ENCODE assay signal across 22 cellular contexts in the genomic region with DNA sequence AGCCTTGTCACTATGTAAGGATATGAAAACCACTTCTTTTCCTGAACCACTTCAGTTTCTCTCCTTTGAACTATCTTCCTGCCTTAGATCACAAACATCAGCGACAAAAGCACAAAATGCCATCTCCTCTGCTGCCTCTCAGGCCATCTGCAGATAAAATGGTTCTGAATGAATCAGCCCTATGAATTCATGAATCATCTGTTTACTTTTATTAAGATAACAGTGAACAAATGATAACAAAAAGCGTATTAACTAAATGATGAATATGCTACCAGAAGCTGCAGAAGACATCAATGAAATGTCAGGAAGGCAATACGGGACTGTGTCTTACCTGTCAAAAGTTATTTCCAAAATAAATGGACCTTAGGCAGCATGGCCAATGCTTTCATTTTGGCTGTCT.
A peak's percentile ranks its signal among the peaks of the same experiment; 100 is the strongest.
DNase-seq lines count a peak whose midpoint lies in the region; TF ChIP-seq lines count a peak whose summit lies in the region.
"Had no signal": no experiment of that assay in that cellular context is flagged by ENCODE, and none has a peak within 500 bp of the region (broad histone marks: within the 10 kb centered on the region; RNA-seq: fewer than 3 reads in every experiment).

No MANE protein-coding gene starts in this region.

- H3K4me1 ChIP-seq in endocrine pancreas (ENCODE audit: control insufficient read depth, insufficient read depth, low read length) (peaks cover 3% of the 10 kb centered on the region), mesodermal cell (ENCODE audit: control insufficient read depth, insufficient read depth, low read length, poor library complexity, severe bottlenecking) (no peaks in the 10 kb centered on the region)
- H3K4me1 ChIP-seq: thyroid gland had no signal

- no peaks in the 10 kb centered on the region for H3K36me3 ChIP-seq in endocrine pancreas (ENCODE audit: control insufficient read depth, insufficient read depth, low read length)
- no peaks in the 10 kb centered on the region for H3K36me3 ChIP-seq in mesodermal cell (ENCODE audit: control insufficient read depth, insufficient read depth, low read length)
- H3K36me3 ChIP-seq: esophagus squamous epithelium, right lobe of liver, thyroid gland had no signal

- H3K4me3 ChIP-seq in endocrine pancreas (ENCODE audit: control insufficient read depth, insufficient read depth, low read length) (peak overlapping the region; percentile 12), mesodermal cell (ENCODE audit: extremely low read depth, insufficient read depth, low read length, poor library complexity, severe bottlenecking) (no peak overlapping the region), lower leg skin (ENCODE audit: low read depth, poor library complexity, severe bottlenecking) (no peak overlapping the region)
- H3K4me3 ChIP-seq: esophagus squamous epithelium, lung, right lobe of liver, SK-N-MC, thyroid gland had no signal

- DNase-seq in EH (ENCODE audit: low read depth) (peak; percentile 34), NCI-H226 (peak; percentile 32), NCI-H2081 (lab: John Stamatoyannopoulos, UW) (no peak), lower leg skin (ENCODE audit: low spot score in 2 of 2) (no peak)
- no peak for DNase-seq in activated T-cell treated with anti-CD3 and anti-CD28 coated beads, Interleukin-2, amount 50 U/mL, for 24 hours
- no peak for DNase-seq in activated CD4-positive, alpha-beta T cell treated with anti-CD3 and anti-CD28 coated beads for 48 hours
- DNase-seq: activated CD4-positive, alpha-beta T cell treated with anti-CD3 and anti-CD28 coated beads for 36 hours; activated naive CD4-positive, alpha-beta T cell treated with anti-CD3 and anti-CD28 coated beads, Interleukin-2, amount 10 ng/mL, durations not matched to agents 7 days and 5 days; amygdala; caudate nucleus; esophagus squamous epithelium; KBM-7; NCI-H1436 treated with DMSO at 0.1 percent for 48 hours; NCI-H2171 treated with DMSO at 0.1 percent for 48 hours; posterior cingulate gyrus; right lobe of liver; thyroid gland had no signal

- H3K27me3 ChIP-seq in endocrine pancreas (ENCODE audit: control insufficient read depth, insufficient read depth, low read length) = no peaks in the 10 kb centered on the region
- H3K27me3 ChIP-seq: esophagus squamous epithelium, right lobe of liver, thyroid gland had no signal

- no peak for TF ChIP-seq POLR2A in lower leg skin (IDR thresholded peaks at IDR 0.05)

- TF ChIP-seq CTCF in lower leg skin (IDR thresholded peaks at IDR 0.05) = no peak

- H3K27me3 Mint-ChIP-seq in activated T-cell treated with anti-CD3 and anti-CD28 coated beads, Interleukin-2, amount 50 U/mL, for 24 hours = no peaks in the 10 kb centered on the region
- H3K27me3 Mint-ChIP-seq: activated CD4-positive, alpha-beta T cell treated with anti-CD3 and anti-CD28 coated beads for 36 hours; activated naive CD4-positive, alpha-beta T cell treated with anti-CD3 and anti-CD28 coated beads, Interleukin-2, amount 10 ng/mL, durations not matched to agents 7 days and 5 days; stimulated activated naive CD8-positive, alpha-beta T cell treated with anti-CD3 and anti-CD28 coated beads, Interleukin-15, Interleukin-2, amounts not matched to agents 100 ng/mL and 50 ng/mL, for 24 hours had no signal

- H3K4me3 Mint-ChIP-seq in activated T-cell treated with anti-CD3 and anti-CD28 coated beads, Interleukin-2, amount 50 U/mL, for 24 hours = no peak overlapping the region
- H3K4me3 Mint-ChIP-seq: activated CD4-positive, alpha-beta T cell treated with anti-CD3 and anti-CD28 coated beads for 36 hours; activated naive CD4-positive, alpha-beta T cell treated with anti-CD3 and anti-CD28 coated beads, Interleukin-2, amount 10 ng/mL, durations not matched to agents 7 days and 5 days; stimulated activated naive CD8-positive, alpha-beta T cell treated with anti-CD3 and anti-CD28 coated beads, Interleukin-15, Interleukin-2, amounts not matched to agents 100 ng/mL and 50 ng/mL, for 24 hours had no signal

- H3K9ac ChIP-seq in endocrine pancreas (ENCODE audit: control insufficient read depth, insufficient read depth, low read length) = no peak overlapping the region

- H3K27ac ChIP-seq in mesodermal cell (ENCODE audit: low read depth, low read length, severe bottlenecking) = peak overlapping the region; percentile 8
- H3K27ac ChIP-seq: esophagus squamous epithelium, right lobe of liver, SK-N-MC, thyroid gland had no signal

- H3K9me3 ChIP-seq in endocrine pancreas (ENCODE audit: control insufficient read depth, low read length) = no peaks in the 10 kb centered on the region
- H3K9me3 ChIP-seq in mesodermal cell (ENCODE audit: control insufficient read depth, low read length) = no peaks in the 10 kb centered on the region
- H3K9me3 ChIP-seq: esophagus squamous epithelium, right lobe of liver, thyroid gland had no signal

- H3K9me3 Mint-ChIP-seq in activated T-cell treated with anti-CD3 and anti-CD28 coated beads, Interleukin-2, amount 50 U/mL, for 24 hours = peaks cover 11% of the 10 kb centered on the region
- H3K9me3 Mint-ChIP-seq: activated naive CD4-positive, alpha-beta T cell treated with anti-CD3 and anti-CD28 coated beads, Interleukin-2, amount 10 ng/mL, durations not matched to agents 7 days and 5 days had no signal

- H3K36me3 Mint-ChIP-seq in activated T-cell treated with anti-CD3 and anti-CD28 coated beads, Interleukin-2, amount 50 U/mL, for 24 hours (ENCODE audit: low read depth) = no peaks in the 10 kb centered on the region
- H3K36me3 Mint-ChIP-seq: activated naive CD4-positive, alpha-beta T cell treated with anti-CD3 and anti-CD28 coated beads, Interleukin-2, amount 10 ng/mL, durations not matched to agents 7 days and 5 days had no signal

- no peak overlapping the region for H3K27ac Mint-ChIP-seq in activated T-cell treated with anti-CD3 and anti-CD28 coated beads, Interleukin-2, amount 50 U/mL, for 24 hours
- H3K27ac Mint-ChIP-seq: activated CD4-positive, alpha-beta T cell treated with anti-CD3 and anti-CD28 coated beads for 36 hours; activated naive CD4-positive, alpha-beta T cell treated with anti-CD3 and anti-CD28 coated beads, Interleukin-2, amount 10 ng/mL, durations not matched to agents 7 days and 5 days; stimulated activated naive CD8-positive, alpha-beta T cell treated with anti-CD3 and anti-CD28 coated beads, Interleukin-15, Interleukin-2, amounts not matched to agents 100 ng/mL and 50 ng/mL, for 24 hours had no signal

- WGBS in mesodermal cell (ENCODE audit: insufficient coverage in 2 of 2), 2 experiments = 64 to 81% methylated on average over 2 of the region's 3 CpGs
- 52 to 56% methylated on average over 3 of the region's 3 CpGs for WGBS in lower leg skin, 2 donors

- no peaks in the 10 kb centered on the region for H3K4me1 Mint-ChIP-seq in activated T-cell treated with anti-CD3 and anti-CD28 coated beads, Interleukin-2, amount 50 U/mL, for 24 hours (ENCODE audit: low read depth)
- H3K4me1 Mint-ChIP-seq: activated CD4-positive, alpha-beta T cell treated with anti-CD3 and anti-CD28 coated beads for 36 hours; activated naive CD4-positive, alpha-beta T cell treated with anti-CD3 and anti-CD28 coated beads, Interleukin-2, amount 10 ng/mL, durations not matched to agents 7 days and 5 days had no signal

- intact Hi-C loops in lower leg skin (cut with DNase I; ENCODE audit: low total_unique reads) = no loop called here

Comparison
In these comparisons a context has a peak if more than half of its experiments do, and no peak if none do; other contexts are left out.
1. DNase-seq: peak in EH (single experiment) and NCI-H226 (single experiment); none in activated T-cell treated with anti-CD3 and anti-CD28 coated beads, Interleukin-2, amount 50 U/mL, for 24 hours (single experiment), NCI-H2081 (0 of 2), activated CD4-positive, alpha-beta T cell treated with anti-CD3 and anti-CD28 coated beads for 48 hours (single experiment) and lower leg skin (0 of 2).